Comparison of ENCODE assay signal across 27 cellular contexts in the genomic region with DNA sequence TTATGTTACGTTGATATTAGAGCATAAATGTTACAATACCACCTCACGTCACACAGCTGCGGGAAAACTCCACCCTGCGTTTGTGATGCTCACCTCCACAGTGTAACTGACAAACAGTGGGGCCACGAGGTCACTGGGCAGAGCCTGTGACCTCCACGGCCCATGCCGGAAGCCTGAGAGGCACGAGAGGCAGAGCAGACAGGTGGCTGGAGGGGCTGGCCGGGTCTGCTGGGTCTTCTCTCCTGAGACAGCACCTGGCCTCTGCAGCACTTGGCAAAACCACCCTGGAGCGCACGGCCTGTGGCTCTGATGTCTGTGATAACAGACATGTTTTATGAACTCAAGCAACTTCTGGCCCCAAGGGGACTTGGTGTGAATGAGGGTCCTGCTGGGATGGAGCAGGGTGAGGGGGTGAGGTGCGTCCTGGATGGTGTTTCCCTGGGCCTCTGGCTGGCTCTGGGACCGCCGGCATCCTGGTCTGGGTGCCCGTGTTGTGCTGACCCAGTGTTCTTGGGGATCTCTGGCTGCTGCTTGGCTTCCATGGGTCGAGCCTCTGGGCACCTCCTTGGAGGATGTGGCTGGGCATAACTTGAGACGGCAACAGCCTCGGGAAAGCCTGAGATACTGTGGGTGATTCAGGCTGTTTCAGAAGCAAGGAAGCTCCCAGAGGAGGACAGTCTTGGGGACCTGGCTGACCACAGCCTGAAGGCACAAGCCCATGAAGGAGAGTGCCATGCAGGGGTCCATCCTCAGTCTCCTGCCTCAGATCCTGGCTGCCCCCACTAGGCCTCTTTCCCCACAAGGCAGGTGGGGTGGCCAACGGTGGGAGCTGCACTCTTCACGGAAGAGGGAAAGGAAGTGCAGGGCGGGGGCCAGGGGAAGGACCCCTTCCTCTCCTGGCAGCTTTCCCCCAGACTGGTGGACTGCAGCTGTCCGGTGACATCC. TPM values are rescaled to one million over a fixed set of nuclear protein-coding genes. Genes with fewer than 3 reads are reported as not detected.
DNase-seq lines count a peak whose midpoint lies in the region; ATAC-seq, FAIRE-seq and TF ChIP-seq lines count a peak whose summit lies in the region.
"Had no signal": no experiment of that assay in that cellular context is flagged by ENCODE, and none has a peak within 500 bp of the region (broad histone marks: within the 10 kb centered on the region; RNA-seq: fewer than 3 reads in every experiment).

No MANE protein-coding gene starts in this region.

- H3K4me2 ChIP-seq in BLaER1 = peak overlapping the region; percentile 78

- no peak overlapping the region for H3K4me3 ChIP-seq in BLaER1
- no peak overlapping the region for H3K4me3 ChIP-seq in bronchial epithelial cell (ENCODE audit: low read depth, low read length)
- H3K4me3 ChIP-seq: SJCRH30 had no signal

- no peaks in the 10 kb centered on the region for H3K36me3 Mint-ChIP-seq in nephron progenitor cell (ENCODE audit: low read depth)

- peaks cover 28% of the 10 kb centered on the region for H3K4me1 ChIP-seq in BLaER1
- H3K4me1 ChIP-seq: SJCRH30 had no signal

- H3K36me3 ChIP-seq in BLaER1 = no peaks in the 10 kb centered on the region
- no peaks in the 10 kb centered on the region for H3K36me3 ChIP-seq in bronchial epithelial cell (ENCODE audit: control insufficient read depth, insufficient read depth, low read length)
- H3K36me3 ChIP-seq: SJCRH30 had no signal

- peaks cover 16% of the 10 kb centered on the region for H3K9me3 Mint-ChIP-seq in nephron progenitor cell
- H3K9me3 Mint-ChIP-seq: CD4-positive, alpha-beta T cell had no signal

- H3K27ac ChIP-seq in BLaER1 = peak overlapping the region; percentile 52
- H3K27ac ChIP-seq: SJCRH30 had no signal

- no peak for TF ChIP-seq CTCF in bronchial epithelial cell (IDR thresholded peaks at IDR 0.05; ENCODE audit: insufficient read depth, low read length, severe bottlenecking)
- no peak for TF ChIP-seq CTCF in nephron progenitor cell (IDR thresholded peaks at IDR 0.05)

- H4K20me1 ChIP-seq in BLaER1 = no peaks in the 10 kb centered on the region

- peaks cover 17% of the 10 kb centered on the region for H3K4me1 Mint-ChIP-seq in nephron progenitor cell

- FAIRE-seq in bronchial epithelial cell (lab: Jason Lieb, UNC) = peak; percentile 66
- FAIRE-seq: G401.6, HepG2 had no signal

- H3K4me3 Mint-ChIP-seq in nephron progenitor cell = no peak overlapping the region
- H3K4me3 Mint-ChIP-seq: CD4-positive, alpha-beta T cell had no signal

- 0 out of 2 replicates have a peak overlapping the region, but pooled peaks have one; percentile 45 for H3K9ac ChIP-seq in BLaER1

- H3K27me3 ChIP-seq in BLaER1 = no peaks in the 10 kb centered on the region
- H3K27me3 ChIP-seq in bronchial epithelial cell (ENCODE audit: control insufficient read depth, insufficient read depth, low read length) = no peaks in the 10 kb centered on the region
- H3K27me3 ChIP-seq: SJCRH30 had no signal

- no peak for DNase-seq in bronchial epithelial cell (ENCODE audit: low read depth)
- no peak for DNase-seq in nephron progenitor cell
- peak; percentile 14 for DNase-seq in stimulated activated CD8-positive, alpha-beta memory T cell treated with anti-CD3 and anti-CD28 coated beads, Interleukin-4, amount 100 ng/mL, for 48 hours
- no peak for DNase-seq in NCI-H510A (lab: John Stamatoyannopoulos, UW)
- no peak for DNase-seq in activated T-cell treated with anti-CD3 and anti-CD28 coated beads, Interleukin-2, amount 50 U/mL, for 48 hours
- DNase-seq: CD4-positive, alpha-beta T cell; COR-L47; Karpas-422; NCI-H1092; NCI-H1436; NCI-H187 treated with DMSO at 0.1 percent for 48 hours; NCI-H2171 treated with DMSO at 0.1 percent for 48 hours; NCI-H345; NCI-H524; NCI-H748 treated with DMSO at 0.1 percent for 48 hours; NK-92 treated with Interleukin-12 subunit alpha and Interleukin-12 subunit beta, amount 100 ng/mL, for 24 hours; PC-3; SJCRH30 had no signal

- H3K27ac Mint-ChIP-seq in nephron progenitor cell = peak overlapping the region; percentile 19
- H3K27ac Mint-ChIP-seq: CD4-positive, alpha-beta T cell had no signal

- ATAC-seq in GM21390 (IDR thresholded peaks at IDR 0.05; ENCODE audit: unreplicated experiment) = no peak
- ATAC-seq: PC-3, Right ventricle myocardium inferior, SK-N-SH treated with all-trans-retinoic acid at 6 μM for 48 hours had no signal

- peaks cover 17% of the 10 kb centered on the region for H3K9me3 ChIP-seq in BLaER1

- H3K27me3 Mint-ChIP-seq in nephron progenitor cell (ENCODE audit: low read depth, poor library complexity) = peaks cover 30% of the 10 kb centered on the region
- H3K27me3 Mint-ChIP-seq: CD4-positive, alpha-beta T cell had no signal

RNA-seq across cellular contexts. Expression of gene RNF212, which starts 19.7 kb away (rescaled TPM):
- total RNA-seq in bronchial epithelial cell = under 0.01 and 0.64 TPM in 2 replicates
- total RNA-seq: A172, H4, HepG2, HT1080, PC-3, SJCRH30 had no signal
